8 cellular contexts compared by ENCODE assay signal in genomic region chr1:185317886-185318310, GRCh38. TPM values are rescaled to one million over a fixed set of nuclear protein-coding genes. Genes with fewer than 3 reads are reported as not detected.
A peak's percentile ranks its signal among the peaks of the same experiment; 100 is the strongest.
DNase-seq lines count a peak whose midpoint lies in the region; ATAC-seq and TF ChIP-seq lines count a peak whose summit lies in the region.

No MANE protein-coding gene starts in this region.

- peak overlapping the region; percentile 82 for H3K4me2 ChIP-seq in SK-N-SH

- POLR2A ChIA-PET in SK-N-SH (lab: Yijun Ruan, JAX) = interaction anchor here (1.1 to 2.4 kb wide), 2 partner anchors 60 to 278 kb away, joined by 3 to 8 read pairs; no protein-coding TSS in a partner anchor

- H3K27ac ChIP-seq in HUES48 (ENCODE audit: low read depth, low read length) (peak overlapping the region; percentile 86), SK-N-SH (ENCODE audit: low read depth in 2 of 2, low read length in 1 of 2) (peak overlapping the region; percentile 59 to 80; a peak in 3 of 4 replicates), angular gyrus (ENCODE audit: low read depth, low read length) (peak overlapping the region; percentile 97)

- peak overlapping the region; percentile 95 for H2AFZ ChIP-seq in SK-N-SH (ENCODE audit: low read depth)

- CTCF ChIA-PET in SK-N-SH (lab: Yijun Ruan, JAX) = interaction anchor here (0.7 to 1.3 kb wide), 2 partner anchors 249 to 363 kb away, joined by 3 read pairs; no protein-coding TSS in a partner anchor

- H3K9ac ChIP-seq in HUES48 (ENCODE audit: low read depth, low read length) = peak overlapping the region; percentile 65
- H3K9ac ChIP-seq in SK-N-SH = peak overlapping the region; percentile 59; the same call in 1 of the 2 replicates

- peaks cover 40% of the 10 kb centered on the region for H3K79me2 ChIP-seq in SK-N-SH (ENCODE audit: insufficient read depth)

- H3F3A ChIP-seq in SK-N-SH (replicated peaks; ENCODE audit: insufficient read depth) = no peaks in the 10 kb centered on the region

- TF ChIP-seq CTCF in SK-N-SH (IDR thresholded peaks at IDR 0.05) = no peak

- H3K9me3 ChIP-seq in HUES48 (ENCODE audit: control insufficient read depth, insufficient read depth, low read length) (no peaks in the 10 kb centered on the region), SK-N-SH (no peaks in the 10 kb centered on the region)

- peak overlapping the region; percentile 58 for H3K4me3 ChIP-seq in HUES48 (ENCODE audit: low read depth, low read length)
- H3K4me3 ChIP-seq in SK-N-SH (ENCODE audit: low read depth in 2 of 2, low read length in 1 of 2) = peak overlapping the region; percentile 92 to 98

- TF ChIP-seq EP300 in SK-N-SH (IDR thresholded peaks at IDR 0.05; ENCODE audit: borderline replicate concordance in 1 of 2, low read depth in 1 of 2, low read length in 1 of 2) = no peak

- DNase-seq in DMS53 treated with DMSO at 0.1 percent for 48 hours (lab: John Stamatoyannopoulos, UW; ENCODE audit: unreplicated experiment) = peak; percentile 45
- DNase-seq in SK-N-SH = peak; percentile 34
- peak; percentile 39 for DNase-seq in iPS-NIHi7 (ENCODE audit: extremely low spot score)
- peak; percentile 29 to 70 (median 38) for DNase-seq in stimulated activated CD4-positive, alpha-beta T cell treated with anti-CD3 and anti-CD28 coated beads, Interleukin-1b, Interleukin-23, amount 100 ng/mL, for 24 hours (ENCODE audit: low read depth in 4 of 4, low spot score in 1 of 4)
- DNase-seq in 8988T = no peak

- no peaks in the 10 kb centered on the region for H3K9me2 ChIP-seq in SK-N-SH

- H4K20me1 ChIP-seq in SK-N-SH (ENCODE audit: insufficient read depth) = peaks cover 31% of the 10 kb centered on the region

- no peaks in the 10 kb centered on the region for H3K27me3 ChIP-seq in HUES48 (ENCODE audit: control insufficient read depth, insufficient read depth, low read length)
- H3K27me3 ChIP-seq in SK-N-SH (ENCODE audit: insufficient read depth) = no peaks in the 10 kb centered on the region

- peak; percentile 44 for ATAC-seq in GM21423 (IDR thresholded peaks at IDR 0.05; ENCODE audit: unreplicated experiment)

- H3K4me1 ChIP-seq in HUES48 (ENCODE audit: control insufficient read depth, insufficient read depth, low read length) (peaks cover 23% of the 10 kb centered on the region), SK-N-SH (ENCODE audit: control insufficient read depth in 1 of 2, insufficient read depth in 2 of 2, low read depth in 1 of 2, low read length in 1 of 2) (peaks cover 14 to 26% of the 10 kb centered on the region in 2 experiments)

- WGBS in SK-N-SH (ENCODE audit: low lambda C conversion rate) = 62% methylated on average over 11 of the region's 11 CpGs

- TF ChIP-seq RAD21 in SK-N-SH (IDR thresholded peaks at IDR 0.05; ENCODE audit: low read length) = no peak

- H3K36me3 ChIP-seq in HUES48 (ENCODE audit: control insufficient read depth, insufficient read depth, low read length) = no peaks in the 10 kb centered on the region
- H3K36me3 ChIP-seq in SK-N-SH (replicated peaks in 1 of 2; ENCODE audit: control insufficient read depth in 1 of 2, insufficient read depth in 2 of 2, low read length in 1 of 2) = peaks cover 0 to 2% of the 10 kb centered on the region in 2 experiments

TF ChIP-seq in SK-N-SH, 30 proteins besides CTCF, POLR2A, EP300 and RAD21:
- TF ChIP-seq RCOR1 (IDR thresholded peaks at IDR 0.05; ENCODE audit: low read length) = no peak
- TF ChIP-seq SMC3 (IDR thresholded peaks at IDR 0.05; ENCODE audit: low read depth, low read length) = no peak
- TF ChIP-seq EZH2phosphoT487 (IDR thresholded peaks at IDR 0.05; ENCODE audit: borderline replicate concordance, low read depth) = no peak
- no peak for TF ChIP-seq PBX3 (IDR thresholded peaks at IDR 0.05)
- TF ChIP-seq MEF2A (IDR thresholded peaks at IDR 0.05; ENCODE audit: borderline replicate concordance, low read depth) = no peak
- no peak for TF ChIP-seq JUND (IDR thresholded peaks at IDR 0.05)
- no peak for TF ChIP-seq CHD2 (IDR thresholded peaks at IDR 0.05; ENCODE audit: low read length, partially characterized antibody)
- TF ChIP-seq, protein P1, sequence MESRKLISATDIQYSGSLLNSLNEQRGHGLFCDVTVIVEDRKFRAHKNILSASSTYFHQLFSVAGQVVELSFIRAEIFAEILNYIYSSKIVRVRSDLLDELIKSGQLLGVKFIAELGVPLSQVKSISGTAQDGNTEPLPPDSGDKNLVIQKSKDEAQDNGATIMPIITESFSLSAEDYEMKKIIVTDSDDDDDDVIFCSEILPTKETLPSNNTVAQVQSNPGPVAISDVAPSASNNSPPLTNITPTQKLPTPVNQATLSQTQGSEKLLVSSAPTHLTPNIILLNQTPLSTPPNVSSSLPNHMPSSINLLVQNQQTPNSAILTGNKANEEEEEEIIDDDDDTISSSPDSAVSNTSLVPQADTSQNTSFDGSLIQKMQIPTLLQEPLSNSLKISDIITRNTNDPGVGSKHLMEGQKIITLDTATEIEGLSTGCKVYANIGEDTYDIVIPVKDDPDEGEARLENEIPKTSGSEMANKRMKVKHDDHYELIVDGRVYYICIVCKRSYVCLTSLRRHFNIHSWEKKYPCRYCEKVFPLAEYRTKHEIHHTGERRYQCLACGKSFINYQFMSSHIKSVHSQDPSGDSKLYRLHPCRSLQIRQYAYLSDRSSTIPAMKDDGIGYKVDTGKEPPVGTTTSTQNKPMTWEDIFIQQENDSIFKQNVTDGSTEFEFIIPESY (IDR thresholded peaks at IDR 0.05; ENCODE audit: borderline replicate concordance, low read depth) = no peak
- TF ChIP-seq YY1 (IDR thresholded peaks at IDR 0.05; ENCODE audit: low read depth) = no peak
- TF ChIP-seq TAF1 (IDR thresholded peaks at IDR 0.05; ENCODE audit: borderline replicate concordance, low read depth, low read length) = no peak
- TF ChIP-seq TEAD4 (IDR thresholded peaks at IDR 0.05; ENCODE audit: borderline replicate concordance, insufficient read depth) = no peak
- no peak for TF ChIP-seq GATA2 (CRISPR knock-in tag; IDR thresholded peaks at IDR 0.05)
- no peak for TF ChIP-seq ELF1 (IDR thresholded peaks at IDR 0.05)
- TF ChIP-seq POLR2AphosphoS5 (IDR thresholded peaks at IDR 0.05; ENCODE audit: low read depth, low read length) = no peak

RNA-seq across cellular contexts. Expression of gene IVNS1ABP, which starts 0.9 kb away (rescaled TPM):
- polyA plus RNA-seq in SK-N-SH (2012; rRNA removed) = 24.5 and 31.5 TPM in 2 replicates
- polyA plus RNA-seq in SK-N-SH (2012; cell fraction: cytosol; rRNA removed) = 24.5 and 29.6 TPM in 2 replicates
- 72.1 and 91.2 TPM in 2 replicates for polyA plus RNA-seq in SK-N-SH (2012; cell fraction: nucleus; rRNA removed)
